1 cellular context compared by ENCODE assay signal in the genomic region with DNA sequence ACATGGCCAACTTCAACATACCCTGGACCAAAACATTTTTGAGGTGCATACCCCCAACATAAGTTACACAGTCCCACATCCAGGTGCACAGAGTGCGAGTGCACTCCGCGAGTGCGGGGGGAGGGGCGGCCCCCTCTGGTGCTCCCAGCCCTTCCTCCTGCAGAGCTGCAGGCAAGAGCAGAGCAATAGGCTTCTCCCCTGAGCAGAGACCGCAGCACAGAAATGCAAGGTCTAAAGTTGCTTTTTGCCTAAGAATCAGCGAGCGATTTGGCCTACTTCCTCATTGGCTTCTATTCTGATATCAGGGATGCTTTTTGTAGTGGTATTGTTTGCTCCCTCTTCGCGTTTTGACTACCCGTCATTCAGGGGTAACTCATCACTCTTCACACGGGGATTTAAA.
TF ChIP-seq lines count a peak whose summit lies in the region.

No MANE protein-coding gene starts in this region.

TF ChIP-seq in GM23338, 12 proteins besides CTCF, POLR2A, EP300 and RAD21 (continued from another document):
- TF ChIP-seq, protein P1, sequence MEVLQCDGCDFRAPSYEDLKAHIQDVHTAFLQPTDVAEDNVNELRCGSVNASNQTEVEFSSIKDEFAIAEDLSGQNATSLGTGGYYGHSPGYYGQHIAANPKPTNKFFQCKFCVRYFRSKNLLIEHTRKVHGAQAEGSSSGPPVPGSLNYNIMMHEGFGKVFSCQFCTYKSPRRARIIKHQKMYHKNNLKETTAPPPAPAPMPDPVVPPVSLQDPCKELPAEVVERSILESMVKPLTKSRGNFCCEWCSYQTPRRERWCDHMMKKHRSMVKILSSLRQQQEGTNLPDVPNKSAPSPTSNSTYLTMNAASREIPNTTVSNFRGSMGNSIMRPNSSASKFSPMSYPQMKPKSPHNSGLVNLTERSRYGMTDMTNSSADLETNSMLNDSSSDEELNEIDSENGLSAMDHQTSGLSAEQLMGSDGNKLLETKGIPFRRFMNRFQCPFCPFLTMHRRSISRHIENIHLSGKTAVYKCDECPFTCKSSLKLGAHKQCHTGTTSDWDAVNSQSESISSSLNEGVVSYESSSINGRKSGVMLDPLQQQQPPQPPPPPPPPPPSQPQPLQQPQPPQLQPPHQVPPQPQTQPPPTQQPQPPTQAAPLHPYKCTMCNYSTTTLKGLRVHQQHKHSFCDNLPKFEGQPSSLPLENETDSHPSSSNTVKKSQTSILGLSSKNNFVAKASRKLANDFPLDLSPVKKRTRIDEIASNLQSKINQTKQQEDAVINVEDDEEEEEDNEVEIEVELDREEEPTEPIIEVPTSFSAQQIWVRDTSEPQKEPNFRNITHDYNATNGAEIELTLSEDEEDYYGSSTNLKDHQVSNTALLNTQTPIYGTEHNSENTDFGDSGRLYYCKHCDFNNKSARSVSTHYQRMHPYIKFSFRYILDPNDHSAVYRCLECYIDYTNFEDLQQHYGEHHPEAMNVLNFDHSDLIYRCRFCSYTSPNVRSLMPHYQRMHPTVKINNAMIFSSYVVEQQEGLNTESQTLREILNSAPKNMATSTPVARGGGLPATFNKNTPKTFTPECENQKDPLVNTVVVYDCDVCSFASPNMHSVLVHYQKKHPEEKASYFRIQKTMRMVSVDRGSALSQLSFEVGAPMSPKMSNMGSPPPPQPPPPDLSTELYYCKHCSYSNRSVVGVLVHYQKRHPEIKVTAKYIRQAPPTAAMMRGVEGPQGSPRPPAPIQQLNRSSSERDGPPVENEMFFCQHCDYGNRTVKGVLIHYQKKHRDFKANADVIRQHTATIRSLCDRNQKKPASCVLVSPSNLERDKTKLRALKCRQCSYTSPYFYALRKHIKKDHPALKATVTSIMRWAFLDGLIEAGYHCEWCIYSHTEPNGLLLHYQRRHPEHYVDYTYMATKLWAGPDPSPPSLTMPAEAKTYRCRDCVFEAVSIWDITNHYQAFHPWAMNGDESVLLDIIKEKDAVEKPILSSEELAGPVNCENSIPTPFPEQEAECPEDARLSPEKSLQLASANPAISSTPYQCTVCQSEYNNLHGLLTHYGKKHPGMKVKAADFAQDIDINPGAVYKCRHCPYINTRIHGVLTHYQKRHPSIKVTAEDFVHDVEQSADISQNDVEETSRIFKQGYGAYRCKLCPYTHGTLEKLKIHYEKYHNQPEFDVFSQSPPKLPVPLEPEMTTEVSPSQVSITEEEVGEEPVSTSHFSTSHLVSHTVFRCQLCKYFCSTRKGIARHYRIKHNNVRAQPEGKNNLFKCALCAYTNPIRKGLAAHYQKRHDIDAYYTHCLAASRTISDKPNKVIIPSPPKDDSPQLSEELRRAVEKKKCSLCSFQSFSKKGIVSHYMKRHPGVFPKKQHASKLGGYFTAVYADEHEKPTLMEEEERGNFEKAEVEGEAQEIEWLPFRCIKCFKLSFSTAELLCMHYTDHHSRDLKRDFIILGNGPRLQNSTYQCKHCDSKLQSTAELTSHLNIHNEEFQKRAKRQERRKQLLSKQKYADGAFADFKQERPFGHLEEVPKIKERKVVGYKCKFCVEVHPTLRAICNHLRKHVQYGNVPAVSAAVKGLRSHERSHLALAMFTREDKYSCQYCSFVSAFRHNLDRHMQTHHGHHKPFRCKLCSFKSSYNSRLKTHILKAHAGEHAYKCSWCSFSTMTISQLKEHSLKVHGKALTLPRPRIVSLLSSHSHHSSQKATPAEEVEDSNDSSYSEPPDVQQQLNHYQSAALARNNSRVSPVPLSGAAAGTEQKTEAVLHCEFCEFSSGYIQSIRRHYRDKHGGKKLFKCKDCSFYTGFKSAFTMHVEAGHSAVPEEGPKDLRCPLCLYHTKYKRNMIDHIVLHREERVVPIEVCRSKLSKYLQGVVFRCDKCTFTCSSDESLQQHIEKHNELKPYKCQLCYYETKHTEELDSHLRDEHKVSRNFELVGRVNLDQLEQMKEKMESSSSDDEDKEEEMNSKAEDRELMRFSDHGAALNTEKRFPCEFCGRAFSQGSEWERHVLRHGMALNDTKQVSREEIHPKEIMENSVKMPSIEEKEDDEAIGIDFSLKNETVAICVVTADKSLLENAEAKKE (CRISPR knock-in tag; IDR thresholded peaks at IDR 0.05): no peak
- TF ChIP-seq EZH2 (IDR thresholded peaks at IDR 0.05; ENCODE audit: low read depth, unreplicated experiment) (no peak), ZNF331 (CRISPR knock-in tag; IDR thresholded peaks at IDR 0.05; ENCODE audit: low read depth) (no peak), ZNF114 (CRISPR knock-in tag; IDR thresholded peaks at IDR 0.05) (no peak)
TF ChIP-seq in GM23338: peak in this region for 0.
